ENCODE assay signal across 8 cellular contexts in the genomic region with DNA sequence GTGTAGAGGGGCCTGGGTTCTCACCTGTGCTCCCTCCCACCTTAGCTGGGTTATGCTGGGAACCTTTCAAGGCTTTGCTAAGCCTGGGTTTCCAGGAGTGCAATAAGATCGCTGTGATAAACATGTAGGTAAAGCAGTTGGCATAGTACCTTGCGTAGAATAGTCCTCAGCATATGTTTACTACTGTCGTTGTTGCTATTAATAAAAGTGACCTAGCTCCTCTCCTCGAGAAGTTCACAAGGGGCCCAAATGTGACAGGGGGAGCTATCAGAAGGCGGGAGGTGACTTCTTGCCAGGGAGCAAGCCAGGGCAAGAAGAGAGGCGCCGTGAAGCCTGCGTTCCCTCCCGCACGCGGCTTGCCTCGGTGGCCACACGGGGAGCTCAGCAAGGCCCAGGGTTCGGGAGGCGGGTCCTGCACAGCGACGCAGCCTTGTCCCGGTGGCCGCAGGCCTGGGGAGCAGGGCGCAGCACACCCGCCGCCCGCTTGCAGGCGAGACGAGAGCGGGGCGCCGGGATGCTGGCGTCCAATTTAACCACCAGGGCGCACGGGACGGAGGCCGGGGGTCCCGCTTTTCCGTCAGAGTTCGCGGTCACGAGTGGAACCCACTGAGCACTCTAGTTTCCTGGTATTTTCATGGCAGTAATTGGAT.
A peak's percentile ranks its signal among the peaks of the same experiment; 100 is the strongest.
DNase-seq lines count a peak whose midpoint lies in the region; ATAC-seq and TF ChIP-seq lines count a peak whose summit lies in the region.

No MANE protein-coding gene starts in this region.

- peak overlapping the region; percentile 84 for H3K4me3 Mint-ChIP-seq in activated T-helper 17 cell treated with anti-CD3 and anti-CD28 coated beads, Interleukin-2, amount 50 U/mL, for 72 hours
- H3K4me3 Mint-ChIP-seq in progenitor cell of endocrine pancreas (ENCODE audit: low read depth): peak overlapping the region; percentile 76

- H3K27me3 Mint-ChIP-seq in activated T-helper 17 cell treated with anti-CD3 and anti-CD28 coated beads, Interleukin-2, amount 50 U/mL, for 72 hours: peaks cover 40% of the 10 kb centered on the region
- H3K27me3 Mint-ChIP-seq in progenitor cell of endocrine pancreas: peaks cover 9% of the 10 kb centered on the region

- TF ChIP-seq CTCF in progenitor cell of endocrine pancreas (IDR thresholded peaks at IDR 0.05; ENCODE audit: unreplicated experiment): peak; percentile 32

- DNase-seq in NCI-H524 (lab: John Stamatoyannopoulos, UW) (peak; percentile 23 to 57), NCI-H524 treated with DMSO at 0.1 percent for 48 hours (lab: John Stamatoyannopoulos, UW) (no peak), LoVo (ENCODE audit: low spot score) (peak; percentile 17), left ventricle myocardium superior (no peak), progenitor cell of endocrine pancreas (ENCODE audit: low spot score, unreplicated experiment) (peak; percentile 32), NCI-H1105 (lab: John Stamatoyannopoulos, UW) (no peak)

- peaks cover 6% of the 10 kb centered on the region for H3K4me1 Mint-ChIP-seq in activated T-helper 17 cell treated with anti-CD3 and anti-CD28 coated beads, Interleukin-2, amount 50 U/mL, for 72 hours
- peaks cover 20% of the 10 kb centered on the region for H3K4me1 Mint-ChIP-seq in progenitor cell of endocrine pancreas (ENCODE audit: low read depth)

- intact Hi-C loops in left ventricle myocardium superior (cut with micrococcal nuclease): no loop called here

- H3K27ac Mint-ChIP-seq in activated T-helper 17 cell treated with anti-CD3 and anti-CD28 coated beads, Interleukin-2, amount 50 U/mL, for 72 hours: no peak overlapping the region
- peak overlapping the region; percentile 91 for H3K27ac Mint-ChIP-seq in progenitor cell of endocrine pancreas

- H3K9me3 Mint-ChIP-seq in activated T-helper 17 cell treated with anti-CD3 and anti-CD28 coated beads, Interleukin-2, amount 50 U/mL, for 72 hours: no peaks in the 10 kb centered on the region
- H3K9me3 Mint-ChIP-seq in progenitor cell of endocrine pancreas (ENCODE audit: low read depth): no peaks in the 10 kb centered on the region

- no peaks in the 10 kb centered on the region for H3K36me3 Mint-ChIP-seq in activated T-helper 17 cell treated with anti-CD3 and anti-CD28 coated beads, Interleukin-2, amount 50 U/mL, for 72 hours (ENCODE audit: low read depth)
- no peaks in the 10 kb centered on the region for H3K36me3 Mint-ChIP-seq in progenitor cell of endocrine pancreas (ENCODE audit: insufficient read depth)

- ATAC-seq in GM21723 (IDR thresholded peaks at IDR 0.05; ENCODE audit: unreplicated experiment) (peak; percentile 27), left ventricle myocardium superior (peak; percentile 75)
- ATAC-seq in activated T-helper 17 cell treated with anti-CD3 and anti-CD28 coated beads, Interleukin-2, amount 50 U/mL, for 72 hours (replicated peaks): peak; percentile 26

Comparison
In these comparisons a context has a peak if more than half of its experiments do, and no peak if none do; other contexts are left out.
1. DNase-seq: peak in NCI-H524 (2 of 2), LoVo (single experiment) and progenitor cell of endocrine pancreas (single experiment); none in NCI-H524 treated with DMSO at 0.1 percent for 48 hours (single experiment), left ventricle myocardium superior (single experiment) and NCI-H1105 (single experiment).
2. Peak in every context shown above with its lines, with median percentiles within 50 percentile points of each other: ATAC-seq.